Comparison of ENCODE assay signal across 29 cellular contexts in genomic region chr5:146032911-146033310, GRCh38.
"Had no signal": no experiment of that assay in that cellular context is flagged by ENCODE, and none has a peak within 500 bp of the region (broad histone marks: within the 10 kb centered on the region; RNA-seq: fewer than 3 reads in every experiment).

No MANE protein-coding gene starts in this region.

- H3K4me3 ChIP-seq: colonic mucosa, esophagus squamous epithelium, gastroesophageal sphincter, heart left ventricle, left lung, mucosa of descending colon, ovary, psoas muscle, sigmoid colon, thoracic aorta, tibial nerve had no signal

- H3K36me3 ChIP-seq: colonic mucosa, gastroesophageal sphincter, heart left ventricle, left lung, ovary, sigmoid colon, thoracic aorta, tibial nerve had no signal

- H3K9me3 ChIP-seq: colonic mucosa, esophagus squamous epithelium, gastroesophageal sphincter, heart left ventricle, left lung, mucosa of descending colon, ovary, psoas muscle, sigmoid colon, thoracic aorta, tibial nerve had no signal

- H3K4me1 ChIP-seq: colonic mucosa, gastroesophageal sphincter, heart left ventricle, left lung, psoas muscle, sigmoid colon, tibial nerve had no signal

- H3K4me1 Mint-ChIP-seq: central memory CD8-positive, alpha-beta T cell; naive B cell; stimulated activated effector memory CD8-positive, alpha-beta T cell treated with anti-CD3 and anti-CD28 coated beads, Interleukin-12 subunit alpha, Interleukin-12 subunit beta, amount 100 ng/mL, for 72 hours had no signal

- H3K9me3 Mint-ChIP-seq: central memory CD8-positive, alpha-beta T cell; mesothelial cell of epicardium; naive B cell; nephron; stimulated activated effector memory CD8-positive, alpha-beta T cell treated with anti-CD3 and anti-CD28 coated beads, Interleukin-12 subunit alpha, Interleukin-12 subunit beta, amount 100 ng/mL, for 72 hours; stimulated activated naive CD8-positive, alpha-beta T cell treated with anti-CD3 and anti-CD28 coated beads, Interleukin-15, Interleukin-2, amounts not matched to agents 100 ng/mL and 50 ng/mL, for 24 hours had no signal

- H3K36me3 Mint-ChIP-seq: mesothelial cell of epicardium; naive B cell; stimulated activated effector memory CD8-positive, alpha-beta T cell treated with anti-CD3 and anti-CD28 coated beads, Interleukin-12 subunit alpha, Interleukin-12 subunit beta, amount 100 ng/mL, for 72 hours had no signal

- H3K27ac Mint-ChIP-seq: mesothelial cell of epicardium; naive B cell; nephron; stimulated activated effector memory CD8-positive, alpha-beta T cell treated with anti-CD3 and anti-CD28 coated beads, Interleukin-12 subunit alpha, Interleukin-12 subunit beta, amount 100 ng/mL, for 72 hours; stimulated activated naive CD8-positive, alpha-beta T cell treated with anti-CD3 and anti-CD28 coated beads, Interleukin-15, Interleukin-2, amounts not matched to agents 100 ng/mL and 50 ng/mL, for 24 hours had no signal

- H3K27ac ChIP-seq: colonic mucosa, esophagus squamous epithelium, foreskin keratinocyte, gastroesophageal sphincter, heart left ventricle, left lung, ovary, psoas muscle, sigmoid colon, thoracic aorta, tibial nerve had no signal

- H3K4me3 Mint-ChIP-seq: central memory CD8-positive, alpha-beta T cell; mesothelial cell of epicardium; naive B cell; nephron; stimulated activated effector memory CD8-positive, alpha-beta T cell treated with anti-CD3 and anti-CD28 coated beads, Interleukin-12 subunit alpha, Interleukin-12 subunit beta, amount 100 ng/mL, for 72 hours; stimulated activated naive CD8-positive, alpha-beta T cell treated with anti-CD3 and anti-CD28 coated beads, Interleukin-15, Interleukin-2, amounts not matched to agents 100 ng/mL and 50 ng/mL, for 24 hours had no signal

- H3K27me3 Mint-ChIP-seq: central memory CD8-positive, alpha-beta T cell had no signal

- DNase-seq: colonic mucosa; dermis blood vessel endothelial cell; effector memory CD4-positive, alpha-beta T cell; erythroblast; esophagus squamous epithelium; foreskin keratinocyte; heart left ventricle; hippocampal formation; left cardiac atrium; left lung; mesenchymal stem cell; mucosa of descending colon; naive B cell; occipital lobe; ovary; posterior cingulate gyrus; psoas muscle; right cardiac atrium; sigmoid colon; stimulated activated CD4-positive, alpha-beta T cell treated with anti-CD3 and anti-CD28 coated beads, Interleukin-2, amount 100 ng/mL, for 24 hours; stimulated activated CD4-positive, alpha-beta T cell treated with anti-CD3 and anti-CD28 coated beads, Interleukin-4, amount 100 ng/mL, for 24 hours had no signal

- H3K27me3 ChIP-seq: colonic mucosa, esophagus squamous epithelium, foreskin keratinocyte, gastroesophageal sphincter, heart left ventricle, left lung, ovary, sigmoid colon, tibial nerve had no signal

- ATAC-seq: foreskin keratinocyte; gastroesophageal sphincter; left lung; mucosa of descending colon; psoas muscle; right cardiac atrium; stimulated activated effector memory CD8-positive, alpha-beta T cell treated with anti-CD3 and anti-CD28 coated beads, Interleukin-12 subunit alpha, Interleukin-12 subunit beta, amount 100 ng/mL, for 72 hours had no signal
